ENCODE assay signal across 17 cellular contexts in the genomic region with DNA sequence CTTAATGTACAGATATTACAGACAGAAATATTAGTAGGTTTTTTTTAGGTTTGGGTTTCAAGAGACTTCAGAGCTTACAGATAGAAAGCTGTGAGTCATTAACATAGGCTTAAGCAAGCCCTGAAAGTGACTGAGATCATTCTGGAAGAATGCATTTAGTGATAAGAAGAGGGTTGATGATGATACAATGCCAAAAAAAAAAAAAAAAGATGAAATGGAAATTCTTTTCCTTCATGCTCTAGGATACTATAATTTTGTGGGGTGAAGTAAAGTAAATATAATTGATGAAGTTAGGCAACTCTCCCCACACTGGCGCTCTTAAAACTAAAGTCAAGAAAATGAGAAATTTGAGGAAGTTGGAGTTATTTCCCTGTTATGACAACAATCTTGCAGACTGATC.
DNase-seq lines count a peak whose midpoint lies in the region; ATAC-seq and TF ChIP-seq lines count a peak whose summit lies in the region.
"Had no signal": no experiment of that assay in that cellular context is flagged by ENCODE, and none has a peak within 500 bp of the region (broad histone marks: within the 10 kb centered on the region; RNA-seq: fewer than 3 reads in every experiment).

No MANE protein-coding gene starts in this region.

- H2AFZ ChIP-seq in GM23338 = no peak overlapping the region

- H3K36me3 Mint-ChIP-seq in GM23338 (ENCODE audit: low read depth) = no peaks in the 10 kb centered on the region
- H3K36me3 Mint-ChIP-seq: activated naive CD8-positive, alpha-beta T cell had no signal

- no peak overlapping the region for H3K4me3 ChIP-seq in GM23338
- H3K4me3 ChIP-seq in fibroblast of mammary gland (ENCODE audit: control insufficient read depth, low read depth, low read length) = no peak overlapping the region
- H3K4me3 ChIP-seq in retinal pigment epithelial cell (ENCODE audit: low read length) = no peak overlapping the region
- H3K4me3 ChIP-seq in lower lobe of right lung = no peak overlapping the region
- H3K4me3 ChIP-seq: heart right ventricle had no signal

- H3K27ac ChIP-seq in GM23338 (ENCODE audit: low read depth) (no peak overlapping the region), lower lobe of right lung (no peak overlapping the region)
- H3K27ac ChIP-seq: VCaP had no signal

- TF ChIP-seq CTCF in GM23338 (conservative IDR thresholded peaks at IDR 0.05; ENCODE audit: low read depth in 2 of 2) (no peak), fibroblast of mammary gland (conservative IDR thresholded peaks at IDR 0.05; ENCODE audit: control insufficient read depth, insufficient read depth, low read depth, low read length) (no peak), retinal pigment epithelial cell (conservative IDR thresholded peaks at IDR 0.05; ENCODE audit: low read depth, low read length) (no peak), lower lobe of right lung (IDR thresholded peaks at IDR 0.05) (no peak)

- no peaks in the 10 kb centered on the region for H4K20me1 ChIP-seq in GM23338 (replicated peaks; ENCODE audit: insufficient read depth)

- H3K4me1 ChIP-seq in GM23338 (ENCODE audit: insufficient read depth) = peaks cover 17% of the 10 kb centered on the region; the same call in 1 of the 2 replicates
- no peaks in the 10 kb centered on the region for H3K4me1 ChIP-seq in lower lobe of right lung

- H3K79me2 ChIP-seq in GM23338 (replicated peaks; ENCODE audit: insufficient read depth) = no peaks in the 10 kb centered on the region

- ATAC-seq in GM23338 = peak; percentile 40; the same call in 1 of the 3 replicates
- no peak for ATAC-seq in lower lobe of right lung
- ATAC-seq in HG03139 (IDR thresholded peaks at IDR 0.05; ENCODE audit: unreplicated experiment) = no peak

- no peaks in the 10 kb centered on the region for H3K9me3 Mint-ChIP-seq in GM23338

- no peaks in the 10 kb centered on the region for H3K9me2 ChIP-seq in GM23338 (ENCODE audit: insufficient read depth)

- H3K27me3 ChIP-seq in GM23338 (ENCODE audit: insufficient read depth) (no peaks in the 10 kb centered on the region), lower lobe of right lung (ENCODE audit: low read depth) (no peaks in the 10 kb centered on the region)
- H3K27me3 ChIP-seq: heart right ventricle had no signal

- DNase-seq in GM23338 (ENCODE audit: low spot score) (no peak), SKM-1 (lab: John Stamatoyannopoulos, UW; ENCODE audit: unreplicated experiment) (peak; percentile 37), fibroblast of mammary gland (ENCODE audit: low read depth) (peak; percentile 65), retinal pigment epithelial cell (ENCODE audit: low read depth) (peak; percentile 40), lower lobe of right lung (no peak)
- DNase-seq in effector CD4-positive, alpha-beta T cell = no peak
- DNase-seq: activated CD8-positive, alpha-beta memory T cell treated with anti-CD3 and anti-CD28 coated beads, Interleukin-2, amount 50 U/mL, for 4 hours; heart right ventricle; KG1; NCI-H1930; NCI-H774; occipital lobe; SHP77; small intestine had no signal

- H3F3A ChIP-seq in GM23338 (replicated peaks; ENCODE audit: low read depth) = no peaks in the 10 kb centered on the region

- H3K9me3 ChIP-seq in lower lobe of right lung = no peaks in the 10 kb centered on the region

- intact Hi-C loops in lower lobe of right lung (cut with DNase I) = no loop called here

- H3K36me3 ChIP-seq in GM23338 (ENCODE audit: insufficient read depth) (no peaks in the 10 kb centered on the region), lower lobe of right lung (no peaks in the 10 kb centered on the region)
- H3K36me3 ChIP-seq: heart right ventricle had no signal

- no peak overlapping the region for H3K4me3 Mint-ChIP-seq in GM23338
- H3K4me3 Mint-ChIP-seq: activated naive CD8-positive, alpha-beta T cell had no signal

- no peak overlapping the region for H3K27ac Mint-ChIP-seq in GM23338
- H3K27ac Mint-ChIP-seq: activated naive CD8-positive, alpha-beta T cell had no signal

- no peaks in the 10 kb centered on the region for H3K27me3 Mint-ChIP-seq in GM23338 (ENCODE audit: insufficient read depth, low read depth, poor library complexity)
- H3K27me3 Mint-ChIP-seq: activated naive CD8-positive, alpha-beta T cell had no signal

- H3K4me1 Mint-ChIP-seq in GM23338 = peaks cover 21% of the 10 kb centered on the region; the same call in 2 of the 3 replicates

- H3K4me2 ChIP-seq in GM23338 = no peak overlapping the region

TF ChIP-seq in GM23338, 12 proteins besides CTCF, POLR2A, EP300 and RAD21:
- no peak for TF ChIP-seq STAT1 (IDR thresholded peaks at IDR 0.05; ENCODE audit: unreplicated experiment)
- TF ChIP-seq, protein P1, sequence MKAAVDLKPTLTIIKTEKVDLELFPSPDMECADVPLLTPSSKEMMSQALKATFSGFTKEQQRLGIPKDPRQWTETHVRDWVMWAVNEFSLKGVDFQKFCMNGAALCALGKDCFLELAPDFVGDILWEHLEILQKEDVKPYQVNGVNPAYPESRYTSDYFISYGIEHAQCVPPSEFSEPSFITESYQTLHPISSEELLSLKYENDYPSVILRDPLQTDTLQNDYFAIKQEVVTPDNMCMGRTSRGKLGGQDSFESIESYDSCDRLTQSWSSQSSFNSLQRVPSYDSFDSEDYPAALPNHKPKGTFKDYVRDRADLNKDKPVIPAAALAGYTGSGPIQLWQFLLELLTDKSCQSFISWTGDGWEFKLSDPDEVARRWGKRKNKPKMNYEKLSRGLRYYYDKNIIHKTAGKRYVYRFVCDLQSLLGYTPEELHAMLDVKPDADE (IDR thresholded peaks at IDR 0.05) = no peak
- TF ChIP-seq ZNF114 (CRISPR knock-in tag; IDR thresholded peaks at IDR 0.05) = no peak
- no peak for TF ChIP-seq EZH2phosphoT487 (IDR thresholded peaks at IDR 0.05; ENCODE audit: unreplicated experiment)
TF ChIP-seq in GM23338: peak in this region for 0.

Comparison
In these comparisons a context has a peak if more than half of its experiments do, and no peak if none do; other contexts are left out.
1. DNase-seq: peak in SKM-1 (single experiment), fibroblast of mammary gland (single experiment) and retinal pigment epithelial cell (single experiment); none in GM23338 (single experiment), lower lobe of right lung (single experiment) and effector CD4-positive, alpha-beta T cell (single experiment).